ENCODE assay signal across 24 cellular contexts in genomic region chr17:13569740-13570137, GRCh38. TPM values are rescaled to one million over a fixed set of nuclear protein-coding genes. Genes with fewer than 3 reads are reported as not detected.
"Had no signal": no experiment of that assay in that cellular context is flagged by ENCODE, and none has a peak within 500 bp of the region (broad histone marks: within the 10 kb centered on the region; RNA-seq: fewer than 3 reads in every experiment).

No MANE protein-coding gene starts in this region.

- H3K4me1 ChIP-seq: colonic mucosa, gastrocnemius medialis, left lung, thyroid gland had no signal

- H3K27me3 ChIP-seq: colonic mucosa, thyroid gland had no signal

- H3K9me3 Mint-ChIP-seq: activated T-helper 1 cell treated with anti-CD3 and anti-CD28 coated beads, Interleukin-12 subunit alpha, Interleukin-12 subunit beta, Interleukin-2, Interleukin-4 antibody, amounts not matched to agents 30 ng/mL and 10 ng/mL and 1 ng/mL, durations not matched to agents 14 hours and 24 hours and 36 hours had no signal

- H3K9me3 ChIP-seq: colonic mucosa, gastrocnemius medialis, thyroid gland had no signal

- H3K36me3 ChIP-seq: colonic mucosa, gastrocnemius medialis, left lung, thyroid gland, WERI-Rb-1 had no signal

- ATAC-seq: activated CD4-positive, alpha-beta T cell treated with anti-CD3 and anti-CD28 coated beads for 36 hours; gastrocnemius medialis; left lung; naive thymus-derived CD8-positive, alpha-beta T cell had no signal

- H3K4me3 ChIP-seq: colonic mucosa, gastrocnemius medialis, left lung, thyroid gland had no signal

- FAIRE-seq: endometrium had no signal

- H3K36me3 Mint-ChIP-seq: activated naive CD8-positive, alpha-beta T cell had no signal

- H3K4me3 Mint-ChIP-seq: activated CD4-positive, alpha-beta T cell treated with anti-CD3 and anti-CD28 coated beads for 36 hours; activated naive CD8-positive, alpha-beta T cell; activated T-helper 1 cell treated with anti-CD3 and anti-CD28 coated beads, Interleukin-12 subunit alpha, Interleukin-12 subunit beta, Interleukin-2, Interleukin-4 antibody, amounts not matched to agents 30 ng/mL and 10 ng/mL and 1 ng/mL, durations not matched to agents 14 hours and 24 hours and 36 hours; naive thymus-derived CD8-positive, alpha-beta T cell had no signal

- H3K27ac ChIP-seq: colonic mucosa, gastrocnemius medialis, left lung, thyroid gland, WERI-Rb-1 had no signal

- DNase-seq: activated CD4-positive, alpha-beta T cell treated with anti-CD3 and anti-CD28 coated beads for 36 hours; activated CD4-positive, alpha-beta T cell treated with anti-CD3 and anti-CD28 coated beads, Interleukin-2, amount 50 U/mL, for 48 hours; activated gamma-delta T cell treated with Interleukin-2 at 50 U/mL for 16 hours; amniotic stem cell; caudate nucleus; colonic mucosa; erythroblast; gastrocnemius medialis; head of caudate nucleus; left lung; naive thymus-derived CD8-positive, alpha-beta T cell; nucleus accumbens; posterior cingulate gyrus; retina; stimulated activated CD4-positive, alpha-beta T cell treated with anti-CD3 and anti-CD28 coated beads, Interleukin-12 subunit alpha, Interleukin-12 subunit beta, amount 100 ng/mL, for 4 hours; stimulated activated CD4-positive, alpha-beta T cell treated with anti-CD3 and anti-CD28 coated beads, Interleukin-1b, Interleukin-23, amount 100 ng/mL, for 48 hours; stimulated activated CD8-positive, alpha-beta memory T cell treated with anti-CD3 and anti-CD28 coated beads, Interleukin-4, amount 100 ng/mL, for 48 hours; stimulated activated naive CD4-positive, alpha-beta T cell; SW 1271; thyroid gland; WERI-Rb-1 had no signal

- H3K4me1 Mint-ChIP-seq: activated CD4-positive, alpha-beta T cell treated with anti-CD3 and anti-CD28 coated beads for 36 hours had no signal

- H3K27ac Mint-ChIP-seq: activated CD4-positive, alpha-beta T cell treated with anti-CD3 and anti-CD28 coated beads for 36 hours; activated naive CD8-positive, alpha-beta T cell; activated T-helper 1 cell treated with anti-CD3 and anti-CD28 coated beads, Interleukin-12 subunit alpha, Interleukin-12 subunit beta, Interleukin-2, Interleukin-4 antibody, amounts not matched to agents 30 ng/mL and 10 ng/mL and 1 ng/mL, durations not matched to agents 14 hours and 24 hours and 36 hours; naive thymus-derived CD8-positive, alpha-beta T cell had no signal

RNA-seq across cellular contexts. Expression of gene HS3ST3A1, which starts 32.0 kb away (rescaled TPM):
- total RNA-seq: naive thymus-derived CD8-positive, alpha-beta T cell had no signal
